In genomic region chr10:126384269-126384873, GRCh38 we compare ENCODE assay signal across 17 cellular contexts. TPM values are rescaled to one million over a fixed set of nuclear protein-coding genes. Genes with fewer than 3 reads are reported as not detected.
DNase-seq lines count a peak whose midpoint lies in the region; ATAC-seq and TF ChIP-seq lines count a peak whose summit lies in the region.
"Had no signal": no experiment of that assay in that cellular context is flagged by ENCODE, and none has a peak within 500 bp of the region (broad histone marks: within the 10 kb centered on the region; RNA-seq: fewer than 3 reads in every experiment).

No MANE protein-coding gene starts in this region.

- peaks cover 76% of the 10 kb centered on the region for H3K79me2 ChIP-seq in ACC112 (ENCODE audit: control insufficient read depth, insufficient read depth, low read length, unreplicated experiment)

- TF ChIP-seq CTCF in sigmoid colon (IDR thresholded peaks at IDR 0.05) (no peak), vagina (IDR thresholded peaks at IDR 0.05) (no peak)

- peak overlapping the region; percentile 74 for H3K27ac ChIP-seq in ACC112 (ENCODE audit: low read depth, low read length)
- no peak overlapping the region for H3K27ac ChIP-seq in aorta (ENCODE audit: low read depth in 1 of 2, low read length in 2 of 2)
- H3K27ac ChIP-seq in sigmoid colon: no peak overlapping the region
- H3K27ac ChIP-seq in vagina: no peak overlapping the region
- H3K27ac ChIP-seq: epithelial cell of prostate, uterus had no signal

- H2AFZ ChIP-seq in ACC112 (ENCODE audit: low read length, unreplicated experiment): no peak overlapping the region

- 84 to 87% methylated on average over 5 of the region's 5 CpGs for WGBS in aorta, 2 donors
- WGBS in sigmoid colon, 2 donors: 89% methylated on average over 5 of the region's 5 CpGs

- no peak for ATAC-seq in aorta (ENCODE audit: low FRiP score)
- ATAC-seq: activated CD4-positive, CD25-positive, alpha-beta regulatory T cell treated with anti-CD3 and anti-CD28 coated beads, Interleukin-2, amount 50 U/mL, for 24 hours; stimulated activated naive CD8-positive, alpha-beta T cell treated with anti-CD3 and anti-CD28 coated beads, Interleukin-15, Interleukin-2, amounts not matched to agents 100 U/mL and 50 U/mL, for 24 hours; T-cell had no signal

- peak overlapping the region; percentile 42; the same call in 1 of the 2 replicates for H3K4me3 ChIP-seq in ACC112 (ENCODE audit: low read depth, low read length)
- H3K4me3 ChIP-seq in aorta (ENCODE audit: low read length in 2 of 2): no peak overlapping the region
- no peak overlapping the region for H3K4me3 ChIP-seq in sigmoid colon
- no peak overlapping the region for H3K4me3 ChIP-seq in vagina
- H3K4me3 ChIP-seq: uterus had no signal

- H3K36me3 ChIP-seq in ACC112 (ENCODE audit: insufficient read depth, low read length) (peaks cover 17% of the 10 kb centered on the region), aorta (ENCODE audit: control insufficient read depth in 1 of 2, insufficient read depth in 2 of 2, low read length in 1 of 2) (no peaks in the 10 kb centered on the region), sigmoid colon (no peaks in the 10 kb centered on the region), vagina (no peaks in the 10 kb centered on the region)
- H3K36me3 ChIP-seq: uterus had no signal

- no peak for TF ChIP-seq EP300 in sigmoid colon (IDR thresholded peaks at IDR 0.05)

- no peaks in the 10 kb centered on the region for H3K27me3 ChIP-seq in ACC112 (ENCODE audit: insufficient read depth, low read length)
- no peaks in the 10 kb centered on the region for H3K27me3 ChIP-seq in aorta (ENCODE audit: control insufficient read depth in 1 of 2, insufficient read depth in 2 of 2, low read length in 1 of 2)
- H3K27me3 ChIP-seq in sigmoid colon: peaks cover 13 to 35% (median 17%) of the 10 kb centered on the region in 3 donors
- H3K27me3 ChIP-seq in vagina: no peaks in the 10 kb centered on the region
- H3K27me3 ChIP-seq: uterus had no signal

- TF ChIP-seq POLR2A in sigmoid colon (IDR thresholded peaks at IDR 0.05) (no peak), vagina (IDR thresholded peaks at IDR 0.05) (no peak)

- H3K4me1 ChIP-seq in ACC112 (ENCODE audit: control insufficient read depth, insufficient read depth, low read length, unreplicated experiment) (peaks cover 31% of the 10 kb centered on the region), aorta (ENCODE audit: control insufficient read depth in 1 of 2, insufficient read depth in 2 of 2, low read length in 2 of 2) (no peaks in the 10 kb centered on the region), sigmoid colon (peaks cover 0 to 20% (median 19%) of the 10 kb centered on the region in 4 donors), vagina (peaks cover 6% of the 10 kb centered on the region)

- H3K9me3 ChIP-seq in aorta (ENCODE audit: control insufficient read depth, low read length) (no peaks in the 10 kb centered on the region), sigmoid colon (no peaks in the 10 kb centered on the region), vagina (no peaks in the 10 kb centered on the region)
- H3K9me3 ChIP-seq: uterus had no signal

- DNase-seq in HCEC 1CT (peak; percentile 93), astrocyte of the hippocampus (ENCODE audit: low read depth, low spot score) (peak; percentile 64), iris pigment epithelial cell (ENCODE audit: low read depth) (peak; percentile 74), aorta (no peak), sigmoid colon (no peak), vagina (ENCODE audit: extremely low spot score in 2 of 2) (no peak), NCI-H2196 treated with DMSO at 0.1 percent for 48 hours (lab: John Stamatoyannopoulos, UW; ENCODE audit: unreplicated experiment) (no peak)
- DNase-seq: activated naive CD4-positive, alpha-beta T cell treated with anti-CD3 and anti-CD28 coated beads for 36 hours; NCI-H1930; NCI-H526; small intestine; stimulated activated naive CD8-positive, alpha-beta T cell treated with anti-CD3 and anti-CD28 coated beads, Interleukin-15, Interleukin-2, amounts not matched to agents 100 U/mL and 50 U/mL, for 24 hours; T-cell; uterus had no signal

- intact Hi-C loops in aorta (cut with DNase I): loop anchor here (10.0 kb wide), 4 partner anchors 90 to 340 kb away; no protein-coding TSS in a partner anchor
- intact Hi-C loops in sigmoid colon (cut with DNase I): loop anchor here (10.0 kb wide), 1 partner anchor 400 kb away; no protein-coding TSS in a partner anchor
- intact Hi-C loops in vagina (cut with DNase I): no loop called here

RNA-seq across cellular contexts. Expression of gene ADAM12, which starts 3.9 kb away (rescaled TPM):
- total RNA-seq in aorta (1 to 10 TPM; 5.5 to 9.4 TPM), sigmoid colon (under 1 TPM; 0.14 to 0.82 (median 0.46) TPM), vagina (3.7 TPM)
- polyA plus RNA-seq in aorta (under 1 TPM in 1 of 2 donors, not detected in 1; 0.13 TPM), sigmoid colon (under 1 TPM in 2 of 3 donors, not detected in 1; under 0.01 to 0.80 TPM)
- total RNA-seq: activated naive CD4-positive, alpha-beta T cell treated with anti-CD3 and anti-CD28 coated beads for 36 hours had no signal

Comparison
In these comparisons a context has a peak if more than half of its experiments do, and no peak if none do; other contexts are left out.
1. DNase-seq: peak in HCEC 1CT (single experiment), astrocyte of the hippocampus (single experiment) and iris pigment epithelial cell (single experiment); none in aorta (0 of 2), sigmoid colon (single experiment), vagina (0 of 2) and NCI-H2196 treated with DMSO at 0.1 percent for 48 hours (single experiment).